2 cellular contexts compared by ENCODE assay signal in the genomic region with DNA sequence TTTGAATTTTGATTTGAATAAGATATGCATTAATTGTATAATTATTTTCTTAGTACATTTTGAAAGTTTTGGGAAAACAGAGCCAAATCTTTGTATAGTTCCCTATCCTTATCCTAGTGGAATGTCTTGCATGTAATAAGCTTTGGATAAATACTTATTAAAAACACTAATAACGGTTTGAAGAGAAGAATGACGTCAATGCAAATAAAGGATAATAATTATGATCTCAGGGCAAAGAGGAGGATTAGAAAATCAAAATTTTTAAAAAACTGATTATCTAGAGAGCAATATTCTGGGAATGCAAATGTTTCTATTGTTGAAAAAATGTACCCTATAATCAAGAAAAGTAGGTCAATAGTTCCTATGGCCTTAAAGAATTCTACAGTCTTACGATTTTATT.
TF ChIP-seq lines count a peak whose summit lies in the region.

No MANE protein-coding gene starts in this region.

TF ChIP-seq in HepG2, 621 proteins besides CTCF, POLR2A, EP300 and RAD21:
- peak; percentile 52 for TF ChIP-seq CREB1 (IDR thresholded peaks at IDR 0.05)
- no peak for TF ChIP-seq CREB1 (CRISPR knock-in tag; IDR thresholded peaks at IDR 0.05)
- TF ChIP-seq, protein P1, sequence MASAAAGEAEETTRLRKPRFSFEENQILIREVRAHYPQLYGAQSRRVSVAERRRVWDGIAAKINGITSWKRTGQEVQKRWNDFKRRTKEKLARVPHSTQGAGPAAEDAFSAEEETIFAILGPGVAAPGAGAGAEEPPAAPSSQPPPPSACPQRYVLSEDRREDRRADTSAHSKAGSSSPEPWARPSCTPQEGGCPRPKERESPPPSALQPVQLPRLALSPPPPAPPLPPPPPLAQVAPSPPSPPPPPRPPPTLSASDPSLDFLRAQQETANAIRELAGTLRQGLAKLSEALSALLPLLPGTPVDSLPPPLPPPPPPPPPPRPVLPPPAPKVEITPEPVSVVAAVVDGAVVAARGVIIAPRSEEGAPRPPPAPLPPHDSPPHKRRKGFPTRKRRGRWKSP (CRISPR knock-in tag; IDR thresholded peaks at IDR 0.05) = no peak
- peak; percentile 66 for TF ChIP-seq ATF7 (IDR thresholded peaks at IDR 0.05)
- no peak for TF ChIP-seq ATF7 (CRISPR knock-in tag; IDR thresholded peaks at IDR 0.05)
- no peak for TF ChIP-seq MLLT10 (CRISPR knock-in tag; IDR thresholded peaks at IDR 0.05)
- no peak for TF ChIP-seq NFIC (IDR thresholded peaks at IDR 0.05; ENCODE audit: low read length)

TF ChIP-seq in A549, 52 proteins besides CTCF, POLR2A, EP300 and RAD21:
- TF ChIP-seq POLR2AphosphoS2 (conservative IDR thresholded peaks at IDR 0.05; ENCODE audit: low read length) = no peak
- no peak for TF ChIP-seq CBX2 (IDR thresholded peaks at IDR 0.05; ENCODE audit: borderline replicate concordance, low read depth)
- no peak for TF ChIP-seq MAZ (IDR thresholded peaks at IDR 0.05; ENCODE audit: borderline replicate concordance, low read depth, low read length)
- TF ChIP-seq, protein P2, sequence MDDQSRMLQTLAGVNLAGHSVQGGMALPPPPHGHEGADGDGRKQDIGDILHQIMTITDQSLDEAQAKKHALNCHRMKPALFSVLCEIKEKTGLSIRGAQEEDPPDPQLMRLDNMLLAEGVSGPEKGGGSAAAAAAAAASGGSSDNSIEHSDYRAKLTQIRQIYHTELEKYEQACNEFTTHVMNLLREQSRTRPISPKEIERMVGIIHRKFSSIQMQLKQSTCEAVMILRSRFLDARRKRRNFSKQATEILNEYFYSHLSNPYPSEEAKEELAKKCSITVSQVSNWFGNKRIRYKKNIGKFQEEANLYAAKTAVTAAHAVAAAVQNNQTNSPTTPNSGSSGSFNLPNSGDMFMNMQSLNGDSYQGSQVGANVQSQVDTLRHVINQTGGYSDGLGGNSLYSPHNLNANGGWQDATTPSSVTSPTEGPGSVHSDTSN (IDR thresholded peaks at IDR 0.05) = no peak
- TF ChIP-seq TFCP2L1 (CRISPR knock-in tag; IDR thresholded peaks at IDR 0.05) = no peak
